8 cellular contexts compared by ENCODE assay signal in the genomic region with DNA sequence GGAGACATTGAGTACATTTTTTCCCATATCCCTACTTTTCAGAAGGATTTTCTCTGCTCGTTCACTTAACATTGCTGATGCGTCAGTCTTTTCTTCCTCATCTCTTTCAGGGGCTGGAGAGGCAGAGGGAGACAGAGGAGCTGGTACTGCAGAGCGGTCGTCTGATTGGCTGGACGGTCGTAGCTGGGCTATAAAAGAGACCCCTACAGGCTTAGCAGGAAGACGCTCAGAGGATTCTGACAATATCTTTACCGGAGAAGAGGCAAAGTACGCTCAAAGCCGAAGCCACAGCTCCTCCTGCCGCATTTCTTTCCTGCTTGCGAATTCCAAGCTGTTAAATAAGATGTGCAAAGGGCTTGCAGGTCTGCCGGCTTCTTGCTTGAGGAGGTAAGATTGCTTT. TPM values are rescaled to one million over a fixed set of nuclear protein-coding genes. Genes with fewer than 3 reads are reported as not detected.
A peak's percentile ranks its signal among the peaks of the same experiment; 100 is the strongest.
DNase-seq lines count a peak whose midpoint lies in the region; ATAC-seq and TF ChIP-seq lines count a peak whose summit lies in the region.

RGS4 (plus strand) TSS at position 220 of the 400 bp plus-strand sequence; CDS start at position 344, 124 bp downstream.

- TF ChIP-seq EP300 in esophagus muscularis mucosa (IDR thresholded peaks at IDR 0.05) = no peak

- no peaks in the 10 kb centered on the region for H3F3A ChIP-seq in PC-9 (ENCODE audit: insufficient read depth, low read depth)

- H3K79me2 ChIP-seq in PC-9 (ENCODE audit: low read depth) = no peaks in the 10 kb centered on the region

- H3K4me2 ChIP-seq in PC-9 = no peak within 1 kb of the TSS

- H3K9me3 ChIP-seq in PC-9 (ENCODE audit: insufficient read depth, low read depth) (no peaks in the 10 kb centered on the region), esophagus muscularis mucosa (no peaks in the 10 kb centered on the region)

- no peak for TF ChIP-seq CTCF in PC-9 (conservative IDR thresholded peaks at IDR 0.05)
- TF ChIP-seq CTCF in esophagus muscularis mucosa (IDR thresholded peaks at IDR 0.05) = peak; percentile 38 to 42 (median 40)

- H3K4me1 ChIP-seq in PC-9 (replicated peaks; ENCODE audit: insufficient read depth) (no peaks in the 10 kb centered on the region), esophagus muscularis mucosa (peaks cover 0 to 43% (median 37%) of the 10 kb centered on the region in 4 donors)

- H3K27me3 ChIP-seq in PC-9 (ENCODE audit: insufficient read depth, low read depth) (no peaks in the 10 kb centered on the region), esophagus muscularis mucosa (no peaks in the 10 kb centered on the region)

- 2% methylated on average over 13 of the region's 13 CpGs for WGBS in esophagus muscularis mucosa

- H3K27ac ChIP-seq in PC-9 (no peak within 1 kb of the TSS), esophagus muscularis mucosa (replicated peaks in 1 of 4) (peak within 1 kb of the TSS; percentile 27 to 61 (median 34))

- DNase-seq in G401 (ENCODE audit: low spot score) (peak; percentile 40), PC-9 (no peak), esophagus muscularis mucosa (ENCODE audit: extremely low spot score) (no peak), mucosa of gallbladder (ENCODE audit: low spot score) (peak; percentile 51), cerebellar nuclear complex (lab: John Stamatoyannopoulos, UW) (no peak)
- no peak for DNase-seq in activated CD8-positive, alpha-beta memory T cell treated with anti-CD3 and anti-CD28 coated beads, Interleukin-2, amount 50 U/mL, for 4 hours
- no peak for DNase-seq in stimulated activated CD4-positive, alpha-beta T cell treated with anti-CD3 and anti-CD28 coated beads, Interleukin-4, amount 100 ng/mL, for 24 hours

- CTCF ChIA-PET in PC-9 (lab: Charles Lee) = no interaction called here

- H3K4me3 ChIP-seq in PC-9 (no peak within 1 kb of the TSS), esophagus muscularis mucosa (peak within 1 kb of the TSS; percentile 42 to 55 (median 49))

- H3K9me2 ChIP-seq in PC-9 (ENCODE audit: insufficient read depth) = no peaks in the 10 kb centered on the region

- no TSS peak for BruUV-seq in PC-9 (replicated peaks; lab: Mats Ljungman, UMichigan)

- POLR2A ChIA-PET in PC-9 (lab: Charles Lee; ENCODE audit: unreplicated experiment) = no interaction called here

- no peaks in the 10 kb centered on the region for H4K20me1 ChIP-seq in PC-9 (ENCODE audit: insufficient read depth)

- peak within 1 kb of the TSS; percentile 4; the same call in 1 of the 2 replicates for H2AFZ ChIP-seq in PC-9

- ATAC-seq in HG02840 (IDR thresholded peaks at IDR 0.05; ENCODE audit: low FRiP score, unreplicated experiment) = no peak

- intact Hi-C loops in PC-9 (cut with micrococcal nuclease; ENCODE audit: unreplicated experiment) = no loop called here
- intact Hi-C loops in esophagus muscularis mucosa (cut with DNase I) = loop anchor here (2.0 to 5.0 kb wide), 2 partner anchors 106 to 212 kb away; no protein-coding TSS in a partner anchor

- in situ Hi-C loops in G401 (cut with HindIII; ENCODE audit: low sequenced_read_pairs) = no loop called here

- no peak for TF ChIP-seq POLR2A in esophagus muscularis mucosa (IDR thresholded peaks at IDR 0.05; ENCODE audit: low read depth)

- no peaks in the 10 kb centered on the region for H3K36me3 ChIP-seq in PC-9 (ENCODE audit: low read depth)
- peaks cover 0 to 11% (median under 1%) of the 10 kb centered on the region in 4 donors for H3K36me3 ChIP-seq in esophagus muscularis mucosa

RNA-seq across cellular contexts. Expression of gene RGS4, which starts in this region (rescaled TPM):
- total RNA-seq in G401 (2014; rRNA removed; shearing (Covaris generic)) = 1.9 and 2.7 TPM in 2 replicates
- total RNA-seq in PC-9 (2021) (not detected in 2 replicates), esophagus muscularis mucosa (10 to 100 TPM; 15.8 to 39.9 (median 24.0) TPM), mucosa of gallbladder (7.6 TPM)

Comparison
In these comparisons a context has a peak if more than half of its experiments do, and no peak if none do; other contexts are left out.
1. DNase-seq: peak in G401 (single experiment) and mucosa of gallbladder (single experiment); none in PC-9 (0 of 2), esophagus muscularis mucosa (single experiment), cerebellar nuclear complex (0 of 2), activated CD8-positive, alpha-beta memory T cell treated with anti-CD3 and anti-CD28 coated beads, Interleukin-2, amount 50 U/mL, for 4 hours (single experiment) and stimulated activated CD4-positive, alpha-beta T cell treated with anti-CD3 and anti-CD28 coated beads, Interleukin-4, amount 100 ng/mL, for 24 hours (single experiment).